Comparison of ENCODE assay signal across 1 cellular context in the genomic region with DNA sequence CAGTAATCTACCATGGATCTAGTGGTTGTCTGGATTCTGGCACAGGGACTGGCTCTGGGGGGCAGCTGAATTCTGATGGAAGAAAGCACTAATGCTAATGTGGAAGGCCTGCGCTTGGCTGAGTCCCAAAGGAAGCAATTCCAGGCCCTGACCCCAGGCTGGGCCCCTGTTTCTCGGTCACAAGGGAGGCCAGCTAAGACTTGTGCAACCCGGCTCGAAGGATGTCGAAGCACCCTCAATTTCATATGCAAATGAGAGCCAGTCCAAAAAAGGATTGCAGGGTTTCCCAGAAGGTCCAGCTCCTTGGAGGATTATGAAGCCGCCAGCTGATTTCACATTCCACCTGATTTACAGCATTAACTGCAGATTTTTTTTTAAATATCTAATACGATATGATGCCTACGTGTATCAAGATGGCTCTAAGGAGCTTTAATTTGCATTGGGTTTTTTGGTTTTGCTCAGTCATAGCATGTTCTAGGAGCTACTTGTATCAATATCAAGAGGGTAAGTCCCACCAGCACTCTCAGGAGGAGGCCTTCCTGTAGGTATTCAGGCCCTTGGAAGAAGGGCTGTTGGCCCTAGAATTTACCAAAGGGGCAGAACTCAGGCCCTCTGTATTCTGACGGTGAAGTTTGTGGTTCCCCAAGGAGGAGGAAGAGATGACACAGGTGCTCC.
TF ChIP-seq lines count a peak whose summit lies in the region.

No MANE protein-coding gene starts in this region.

TF ChIP-seq in HCT116, 20 proteins besides CTCF, POLR2A, EP300 and RAD21 (continued from another document):
- TF ChIP-seq TCF7L2 (IDR thresholded peaks at IDR 0.05; ENCODE audit: borderline replicate concordance, extremely low read depth, insufficient read depth, insufficient read length) = no peak
- TF ChIP-seq SRF (IDR thresholded peaks at IDR 0.05; ENCODE audit: low read depth) = no peak
